6 cellular contexts compared by ENCODE assay signal in genomic region chr11:73136722-73137121, GRCh38. TPM values are rescaled to one million over a fixed set of nuclear protein-coding genes. Genes with fewer than 3 reads are reported as not detected.
A peak's percentile ranks its signal among the peaks of the same experiment; 100 is the strongest.
DNase-seq lines count a peak whose midpoint lies in the region; ATAC-seq, FAIRE-seq and TF ChIP-seq lines count a peak whose summit lies in the region.
"Not testable (repeated sequence)": the region's sequence is repeated elsewhere in the genome, so short reads cannot be mapped to it uniquely, and the experiment has no call there.

No MANE protein-coding gene starts in this region.

- H3K4me3 Mint-ChIP-seq in stimulated activated naive B cell treated with anti-CD40 and anti-IgM and Interleukin-4, amounts not matched to agents 10 μg/mL and 1 μg/mL and 100 μg/mL, for 72 hours: peak overlapping the region in 1 of 2 donors; percentile 40

- intact Hi-C loops in OCI-LY7 (cut with micrococcal nuclease; ENCODE audit: unreplicated experiment): not testable (repeated sequence)
- intact Hi-C loops in GM12878 (cut with micrococcal nuclease; ENCODE audit: unreplicated experiment): loop anchor here (5.0 kb wide), 2 partner anchors 49 to 64 kb away; no protein-coding TSS in a partner anchor

- not testable (repeated sequence) for TF ChIP-seq EP300 in GM12878 (IDR thresholded peaks at IDR 0.05; ENCODE audit: borderline replicate concordance in 1 of 2, control insufficient read depth in 1 of 2, low read depth in 2 of 2, low read length in 2 of 2)

- not testable (repeated sequence) for H3K9me3 ChIP-seq in Karpas-422 (ENCODE audit: low read length); OCI-LY7 (ENCODE audit: low read length); GM12878 (replicated peaks; ENCODE audit: control insufficient read depth, insufficient read depth, low read length); liver (ENCODE audit: control insufficient read depth in 4 of 4, low read length in 3 of 4); neutrophil

- not testable (repeated sequence) for FAIRE-seq in GM12878 (lab: Jason Lieb, UNC)

- not testable (repeated sequence) for H4K20me1 ChIP-seq in Karpas-422 (ENCODE audit: insufficient read depth, low read depth, low read length); GM12878 (ENCODE audit: control insufficient read depth, insufficient read depth)
- peaks cover 13% of the 10 kb centered on the region; the same call in 1 of the 2 replicates for H4K20me1 ChIP-seq in OCI-LY7 (ENCODE audit: insufficient read depth, low read length)

- in situ Hi-C loops in GM12878 (cut with MboI): not testable (repeated sequence)

- not testable (repeated sequence) for TF ChIP-seq RAD21 in GM12878 (IDR thresholded peaks at IDR 0.05; ENCODE audit: insufficient read depth, low read depth, low read length)
- TF ChIP-seq RAD21 in liver (IDR thresholded peaks at IDR 0.05): peak; percentile 29 to 40

- H3K27ac ChIP-seq in Karpas-422 (ENCODE audit: low read length) (peak overlapping the region; percentile 92), OCI-LY7 (ENCODE audit: low read depth, low read length, poor library complexity, severe bottlenecking) (peak overlapping the region; percentile 42), liver (ENCODE audit: low read depth in 1 of 2, low read length in 2 of 2) (peak overlapping the region in 1 of 2 donors; percentile 29), neutrophil (peak overlapping the region; percentile 73)
- H3K27ac ChIP-seq in GM12878 (ENCODE audit: control insufficient read depth, insufficient read depth): not testable (repeated sequence)

- H3K4me1 Mint-ChIP-seq in stimulated activated naive B cell treated with anti-CD40 and anti-IgM and Interleukin-4, amounts not matched to agents 10 μg/mL and 1 μg/mL and 100 μg/mL, for 72 hours: peaks cover 20 to 77% of the 10 kb centered on the region in 2 donors

- DNase-seq in Karpas-422; OCI-LY7 (ENCODE audit: low spot score); GM12878 (ENCODE audit: low read depth, low spot score); stimulated activated naive B cell treated with anti-CD40 and anti-IgM and Interleukin-4, amounts not matched to agents 10 μg/mL and 1 μg/mL and 100 μg/mL, for 72 hours: not testable (repeated sequence)

- POLR2A ChIA-PET in OCI-LY7 (lab: Charles Lee) (interaction anchor here (1.0 to 2.8 kb wide), 7 partner anchors 9 to 88 kb away, joined by 3 to 16 read pairs (median 4); no protein-coding TSS in a partner anchor), GM12878 (lab: Charles Lee) (interaction anchor here (1.2 to 18.6 kb wide), 5 partner anchors 10 to 172 kb away, joined by 3 to 384 read pairs (median 6); no protein-coding TSS in a partner anchor)

- not testable (repeated sequence) for TF ChIP-seq POLR2A in GM12878 (IDR thresholded peaks at IDR 0.05; ENCODE audit: low read depth, low read length)

- not testable (repeated sequence) for H3K4me2 ChIP-seq in Karpas-422 (ENCODE audit: low read depth, low read length, poor library complexity, severe bottlenecking)
- peak overlapping the region; percentile 79 for H3K4me2 ChIP-seq in OCI-LY7 (ENCODE audit: low read length)
- H3K4me2 ChIP-seq in GM12878 (ENCODE audit: control insufficient read depth, insufficient read depth): peak overlapping the region; percentile 65

- SMC1A ChIA-PET in GM12878 (lab: Charles Lee; ENCODE audit: uncharacterized antibody, unreplicated experiment): interaction anchor here (0.8 to 37.3 kb wide), 15 partner anchors 10 to 212 kb away, joined by 3 to 926 read pairs (median 4); no protein-coding TSS in a partner anchor

- peak overlapping the region; percentile 69 for H3K27ac Mint-ChIP-seq in stimulated activated naive B cell treated with anti-CD40 and anti-IgM and Interleukin-4, amounts not matched to agents 10 μg/mL and 1 μg/mL and 100 μg/mL, for 72 hours

- not testable (repeated sequence) for H3K27me3 ChIP-seq in Karpas-422 (ENCODE audit: low read length); GM12878 (replicated peaks in 1 of 2; ENCODE audit: control insufficient read depth in 2 of 2, insufficient read depth in 2 of 2, low read length in 1 of 2); liver (ENCODE audit: control insufficient read depth in 4 of 4, insufficient read depth in 4 of 4, low read length in 3 of 4); neutrophil

- not testable (repeated sequence) for H3K9me3 Mint-ChIP-seq in stimulated activated naive B cell treated with anti-CD40 and anti-IgM and Interleukin-4, amounts not matched to agents 10 μg/mL and 1 μg/mL and 100 μg/mL, for 72 hours

- H3K4me3 ChIP-seq in Karpas-422 (ENCODE audit: low read length); liver (ENCODE audit: low read depth in 1 of 3, low read length in 3 of 3); neutrophil (ENCODE audit: low read depth in 1 of 2, low read length in 1 of 2): not testable (repeated sequence)
- H3K4me3 ChIP-seq in OCI-LY7 (ENCODE audit: low read depth, low read length, poor library complexity, severe bottlenecking): peak overlapping the region; percentile 80
- H3K4me3 ChIP-seq in GM12878: peak overlapping the region; percentile 90; the same call in 1 of the 2 replicates

- 97% methylated on average over 8 of the region's 8 CpGs for WGBS in GM12878 (ENCODE audit: insufficient coverage, insufficient replicate concordance, low lambda C conversion rate, missing lambda C conversion rate)
- whole genome bisulfite sequencing in liver: 54% methylated on average over 8 of the region's 8 CpGs

- H3K4me1 ChIP-seq in Karpas-422 (ENCODE audit: low read length) (peaks cover 36% of the 10 kb centered on the region), OCI-LY7 (ENCODE audit: insufficient read depth, low read length, poor library complexity, severe bottlenecking) (peaks cover 50% of the 10 kb centered on the region), liver (ENCODE audit: control insufficient read depth in 4 of 4, insufficient read depth in 4 of 4, low read length in 3 of 4) (peaks cover 11 to 45% (median 34%) of the 10 kb centered on the region in 4 donors), neutrophil (ENCODE audit: control insufficient read depth in 1 of 2, insufficient read depth in 1 of 2, low read depth in 1 of 2, low read length in 1 of 2) (peaks cover 31% of the 10 kb centered on the region in 2 experiments)
- H3K4me1 ChIP-seq in GM12878 (ENCODE audit: control insufficient read depth, insufficient read depth, low read length): not testable (repeated sequence)

- H3K9me2 ChIP-seq in Karpas-422 (replicated peaks; ENCODE audit: insufficient read depth, low read length); OCI-LY7 (ENCODE audit: insufficient read depth, low read length): not testable (repeated sequence)

- peaks cover 42 to 67% of the 10 kb centered on the region in 2 donors for H3K36me3 Mint-ChIP-seq in stimulated activated naive B cell treated with anti-CD40 and anti-IgM and Interleukin-4, amounts not matched to agents 10 μg/mL and 1 μg/mL and 100 μg/mL, for 72 hours

- H3K36me3 ChIP-seq in Karpas-422 (ENCODE audit: insufficient read depth, low read length) (peaks cover 68% of the 10 kb centered on the region), OCI-LY7 (ENCODE audit: insufficient read depth, low read length) (peaks cover 99% of the 10 kb centered on the region), GM12878 (ENCODE audit: control insufficient read depth in 2 of 2, insufficient read depth in 2 of 2, low read length in 1 of 2) (peaks cover 0 to 22% of the 10 kb centered on the region in 2 experiments)
- not testable (repeated sequence) for H3K36me3 ChIP-seq in liver (ENCODE audit: control insufficient read depth in 4 of 4, insufficient read depth in 3 of 4, low read depth in 1 of 4, low read length in 3 of 4); neutrophil

- CTCF ChIA-PET in OCI-LY7 (lab: Charles Lee; ENCODE audit: unreplicated experiment): interaction anchor here (1.0 to 1.4 kb wide), 2 partner anchors 13 to 20 kb away, joined by 3 read pairs; no protein-coding TSS in a partner anchor
- CTCF ChIA-PET in GM12878 (lab: Yijun Ruan, JAX): interaction anchor here (0.7 to 4.0 kb wide), 17 partner anchors 10 to 212 kb away, joined by 3 to 18 read pairs (median 5); no protein-coding TSS in a partner anchor

- H3K27me3 Mint-ChIP-seq in stimulated activated naive B cell treated with anti-CD40 and anti-IgM and Interleukin-4, amounts not matched to agents 10 μg/mL and 1 μg/mL and 100 μg/mL, for 72 hours: not testable (repeated sequence)

- not testable (repeated sequence) for H3K9ac ChIP-seq in Karpas-422 (ENCODE audit: low read length); GM12878 (ENCODE audit: control insufficient read depth, insufficient read depth, low read length); liver (ENCODE audit: low read depth in 1 of 2, low read length in 2 of 2)

- H3K79me2 ChIP-seq in Karpas-422 (ENCODE audit: low read length): peaks cover 100% of the 10 kb centered on the region
- peaks cover 100% of the 10 kb centered on the region for H3K79me2 ChIP-seq in OCI-LY7 (ENCODE audit: insufficient read depth, low read depth, low read length)
- peaks cover 99% of the 10 kb centered on the region for H3K79me2 ChIP-seq in GM12878 (ENCODE audit: control insufficient read depth, insufficient read depth, low read length)

- BruUV-seq in OCI-LY7 (replicated peaks; lab: Mats Ljungman, UMichigan); GM12878 (replicated peaks; lab: Mats Ljungman, UMichigan): not testable (repeated sequence)

- TF ChIP-seq CTCF in OCI-LY7 (conservative IDR thresholded peaks at IDR 0.05; ENCODE audit: low read length); GM12878 (IDR thresholded peaks at IDR 0.05 in 2 of 3, conservative IDR thresholded peaks at IDR 0.05 in 1 of 3; ENCODE audit: control insufficient read depth in 2 of 3, extremely low read depth in 1 of 3, insufficient read depth in 1 of 3, low read depth in 3 of 3, low read length in 3 of 3); liver (IDR thresholded peaks at IDR 0.05; ENCODE audit: low read depth, low read length, missing input control); neutrophil (IDR thresholded peaks at IDR 0.05): not testable (repeated sequence)

- ATAC-seq in GM12878; stimulated activated naive B cell treated with anti-CD40 and anti-IgM and Interleukin-4, amounts not matched to agents 10 μg/mL and 1 μg/mL and 100 μg/mL, for 72 hours (replicated peaks): not testable (repeated sequence)

- H2AFZ ChIP-seq in Karpas-422 (ENCODE audit: low read length); OCI-LY7 (ENCODE audit: low read length); GM12878 (ENCODE audit: control insufficient read depth, low read depth, low read length): not testable (repeated sequence)

- RAD21 ChIA-PET in GM12878 (lab: Charles Lee; ENCODE audit: unreplicated experiment): interaction anchor here (1.1 to 22.1 kb wide), 12 partner anchors 10 to 237 kb away, joined by 3 to 441 read pairs (median 4); no protein-coding TSS in a partner anchor

RNA-seq across cellular contexts. Expression of gene FCHSD2, which starts 5.4 kb away (rescaled TPM):
- total RNA-seq in Karpas-422 (2014; rRNA removed; shearing (Covaris generic); ENCODE audit: low replicate concordance): 41.1 and 48.2 TPM in 2 replicates
- total RNA-seq in OCI-LY7 (2014; rRNA removed; shearing (Covaris generic)): 39.0 and 48.7 TPM in 2 replicates
- total RNA-seq in OCI-LY7 (2022) (128 and 147 TPM in 2 replicates), GM12878 (2014; rRNA removed) (19.5 and 21.1 TPM in 2 replicates), GM12878 (2014; rRNA removed; fragmentation: Illumina TruSeq; extraction: Trizol) (39.2 and 42.5 TPM in 2 replicates), GM12878 (2021) (82.8 and 89.8 TPM in 2 replicates), liver (10 to 100 TPM; 10.4 to 18.7 TPM)
- total RNA-seq in GM12878 (2013; cell fraction: nucleolus; rRNA removed): 80.2 and 85.2 TPM in 2 replicates
- 26.8 TPM for polyA plus RNA-seq in GM12878 (2011; ENCODE audit: low read depth)
- polyA plus RNA-seq in GM12878 (2011; rRNA removed) (52.7 and 68.3 TPM in 2 replicates), GM12878 (2014; fragmentation: Illumina TruSeq; extraction: Trizol) (62.4 and 70.9 TPM in 2 replicates), GM12878 (2014; fragmentation: Nextera tagmentation; extraction: Ambion mirVana) (10 to 100 TPM; 13.2 to 15.4 TPM), GM12878 (2014; rRNA removed) (43.0 and 44.6 TPM in 2 replicates), GM12878 (2016; fragmentation: Nextera tagmentation; extraction: Ambion mirVana) (10 to 100 TPM; 58.7 to 68.4 TPM), liver (1 to 10 TPM; 7.6 to 9.3 TPM)
- 34.0 and 36.1 TPM in 2 replicates for polyA plus RNA-seq in GM12878 (2011; cell fraction: cytosol; rRNA removed)
- polyA plus RNA-seq in GM12878 (2011; cell fraction: nucleus; rRNA removed): 55.8 and 56.5 TPM in 2 replicates
- 27.1 and 40.7 TPM in 2 replicates for polyA plus RNA-seq in GM12878 (2012)
- 46.8 and 48.8 TPM in 2 replicates for polyA minus RNA-seq in GM12878 (2011; rRNA and poly(A)+ RNA removed)
- polyA minus RNA-seq in GM12878 (2011; cell fraction: cytosol; rRNA and poly(A)+ RNA removed): 30.5 and 31.3 TPM in 2 replicates
- 36.1 and 52.3 TPM in 2 replicates for polyA minus RNA-seq in GM12878 (2011; cell fraction: nucleus; rRNA and poly(A)+ RNA removed)
